In genomic region chr4:2409381-2409783, GRCh38 we compare ENCODE assay signal across 2 cellular contexts.
TF ChIP-seq lines count a peak whose summit lies in the region.

No MANE protein-coding gene starts in this region.

TF ChIP-seq in HEK293, 187 proteins besides CTCF, POLR2A, EP300 and RAD21:
- TF ChIP-seq ZNF324 (tag by site-specific recombination; IDR thresholded peaks at IDR 0.05), result no peak
- TF ChIP-seq ZIC2 (tag by site-specific recombination; IDR thresholded peaks at IDR 0.05), result peak; percentile 34
- 0 out of 2 replicates have a peak, but pooled peaks have one; percentile 17 for TF ChIP-seq ZFHX2 (tag by site-specific recombination; conservative IDR thresholded peaks at IDR 0.05)
- TF ChIP-seq ZBTB6 (tag by site-specific recombination; IDR thresholded peaks at IDR 0.05), result no peak
- peak; percentile 46 for TF ChIP-seq EGR2 (tag by site-specific recombination; IDR thresholded peaks at IDR 0.05; ENCODE audit: low read depth)

TF ChIP-seq in H1, 55 proteins besides CTCF, POLR2A, EP300 and RAD21:
- TF ChIP-seq USF2 (IDR thresholded peaks at IDR 0.05; ENCODE audit: low read length), result no peak
